8 cellular contexts compared by ENCODE assay signal in genomic region chr12:108570743-108571603, GRCh38. TPM values are rescaled to one million over a fixed set of nuclear protein-coding genes. Genes with fewer than 3 reads are reported as not detected.
A peak's percentile ranks its signal among the peaks of the same experiment; 100 is the strongest.
DNase-seq lines count a peak whose midpoint lies in the region; ATAC-seq, FAIRE-seq and TF ChIP-seq lines count a peak whose summit lies in the region.

No MANE protein-coding gene starts in this region.

- H3K79me2 ChIP-seq in KMS-11 (ENCODE audit: insufficient read depth, low read depth) = no peaks in the 10 kb centered on the region
- H3K79me2 ChIP-seq in neural cell (replicated peaks; ENCODE audit: insufficient read depth, low read length) = no peaks in the 10 kb centered on the region

- H3K4me2 ChIP-seq in KMS-11 = peak overlapping the region; percentile 99; the same call in 1 of the 2 replicates
- no peak overlapping the region for H3K4me2 ChIP-seq in neural cell (ENCODE audit: low read length)

- H3K4me1 ChIP-seq in KMS-11 (ENCODE audit: low read depth, poor library complexity, severe bottlenecking) (peaks cover 97% of the 10 kb centered on the region), mucosa of descending colon (ENCODE audit: low read depth) (peaks cover 26% of the 10 kb centered on the region)

- H3K9me3 ChIP-seq in neural cell (ENCODE audit: low read length) = no peaks in the 10 kb centered on the region
- no peaks in the 10 kb centered on the region for H3K9me3 ChIP-seq in mucosa of descending colon

- intact Hi-C loops in mucosa of descending colon (cut with DNase I, micrococcal nuclease) = no loop called here

- DNase-seq in DMS53 (lab: John Stamatoyannopoulos, UW) (peak; percentile 67), DMS53 treated with DMSO at 0.1 percent for 48 hours (lab: John Stamatoyannopoulos, UW; ENCODE audit: unreplicated experiment) (no peak), bronchial epithelial cell (ENCODE audit: low read depth) (peak; percentile 26), mucosa of descending colon (no peak)

- TF ChIP-seq EP300 in neural cell (conservative IDR thresholded peaks at IDR 0.05; ENCODE audit: poor library complexity, severe bottlenecking) = no peak

- H3K9ac ChIP-seq in KMS-11 (peak overlapping the region; percentile 15; the same call in 1 of the 2 replicates), neural cell (ENCODE audit: low read length) (no peak overlapping the region)

- H3K27me3 ChIP-seq in KMS-11 (ENCODE audit: insufficient read depth, low read depth) (no peaks in the 10 kb centered on the region), bronchial epithelial cell (ENCODE audit: control insufficient read depth, insufficient read depth, low read length) (no peaks in the 10 kb centered on the region), neural cell (ENCODE audit: insufficient read depth, low read depth, low read length) (no peaks in the 10 kb centered on the region)

- FAIRE-seq in bronchial epithelial cell (lab: Jason Lieb, UNC) = no peak

- no peak for ATAC-seq in mucosa of descending colon
- ATAC-seq in GM21619 (IDR thresholded peaks at IDR 0.05; ENCODE audit: unreplicated experiment) = no peak
- ATAC-seq in HG03025 (IDR thresholded peaks at IDR 0.05; ENCODE audit: low FRiP score, unreplicated experiment) = no peak

- TF ChIP-seq RAD21 in neural cell (conservative IDR thresholded peaks at IDR 0.05) = peak; percentile 35

- no peaks in the 10 kb centered on the region for H3K9me2 ChIP-seq in neural cell (ENCODE audit: insufficient read depth, low read length)

- H2AFZ ChIP-seq in KMS-11 (ENCODE audit: low read depth) (no peak overlapping the region), neural cell (ENCODE audit: low read depth, low read length) (no peak overlapping the region)

- H3K27ac ChIP-seq in KMS-11 (peak overlapping the region; percentile 94), neural cell (ENCODE audit: low read length) (no peak overlapping the region)

- H3K36me3 ChIP-seq in KMS-11 (ENCODE audit: insufficient read depth) (no peaks in the 10 kb centered on the region), bronchial epithelial cell (ENCODE audit: control insufficient read depth, insufficient read depth, low read length) (peaks cover 19% of the 10 kb centered on the region), neural cell (ENCODE audit: insufficient read depth, low read length) (peaks cover 3% of the 10 kb centered on the region), mucosa of descending colon (ENCODE audit: low read depth) (peaks cover 17% of the 10 kb centered on the region)

- H4K20me1 ChIP-seq in KMS-11 (ENCODE audit: insufficient read depth) = no peaks in the 10 kb centered on the region
- H4K20me1 ChIP-seq in neural cell (ENCODE audit: insufficient read depth) = no peaks in the 10 kb centered on the region

- TF ChIP-seq CTCF in KMS-11 (conservative IDR thresholded peaks at IDR 0.05; ENCODE audit: low read depth, low read length) = no peak
- no peak for TF ChIP-seq CTCF in bronchial epithelial cell (IDR thresholded peaks at IDR 0.05; ENCODE audit: insufficient read depth, low read length, severe bottlenecking)
- TF ChIP-seq CTCF in neural cell (IDR thresholded peaks at IDR 0.05; ENCODE audit: poor library complexity, severe bottlenecking) = peak; percentile 32
- TF ChIP-seq CTCF in mucosa of descending colon (IDR thresholded peaks at IDR 0.05) = no peak

- H3K4me3 ChIP-seq in KMS-11 (IDR thresholded peaks at IDR 0.05; ENCODE audit: insufficient read depth, low read depth, low read length) (no peak overlapping the region), bronchial epithelial cell (ENCODE audit: low read depth, low read length) (no peak overlapping the region), neural cell (ENCODE audit: low read length) (no peak overlapping the region), mucosa of descending colon (no peak overlapping the region)

- H3F3A ChIP-seq in neural cell (ENCODE audit: insufficient read depth, low read length, poor library complexity, severe bottlenecking) = no peaks in the 10 kb centered on the region

TF ChIP-seq in neural cell, 6 proteins besides CTCF, POLR2A, EP300 and RAD21:
- TF ChIP-seq MXI1 (conservative IDR thresholded peaks at IDR 0.05; ENCODE audit: poor library complexity, severe bottlenecking) = no peak
- TF ChIP-seq TAF1 (IDR thresholded peaks at IDR 0.05; ENCODE audit: low read depth) = no peak
- no peak for TF ChIP-seq SMC3 (conservative IDR thresholded peaks at IDR 0.05; ENCODE audit: poor library complexity)
- TF ChIP-seq EZH2 (IDR thresholded peaks at IDR 0.05; ENCODE audit: borderline replicate concordance, insufficient read depth, low read length, poor library complexity, severe bottlenecking) = no peak
- TF ChIP-seq POLR2AphosphoS5 (IDR thresholded peaks at IDR 0.05) = no peak
- TF ChIP-seq REST (IDR thresholded peaks at IDR 0.05; ENCODE audit: borderline replicate concordance) = no peak

RNA-seq across cellular contexts. Expression of gene ISCU, which starts 8.6 kb away (rescaled TPM):
- total RNA-seq in bronchial epithelial cell (141 and 155 TPM in 2 replicates), mucosa of descending colon (100 to 1,000 TPM in 2 of 3 donors, 10 to 100 TPM in 1; 94.7 to 155 (median 107) TPM)
- 164 and 170 TPM in 2 replicates for polyA plus RNA-seq in neural cell
- polyA minus RNA-seq in neural cell = 65.5 and 77.8 TPM in 2 replicates

RNA-seq across cellular contexts. Expression of gene SART3, which starts 10.0 kb away (rescaled TPM):
- total RNA-seq in bronchial epithelial cell = 41.6 and 108 TPM in 2 replicates
- 71.0 and 79.3 TPM in 2 replicates for polyA plus RNA-seq in neural cell
- polyA minus RNA-seq in neural cell = 112 and 125 TPM in 2 replicates
- 10 to 100 TPM; 42.0 to 47.7 (median 47.6) TPM for total RNA-seq in mucosa of descending colon

RNA-seq across cellular contexts. Expression of gene TMEM119, which starts 26.9 kb away (rescaled TPM):
- total RNA-seq in bronchial epithelial cell (0.79 TPM in 1 of 2 replicates, not detected in the other), mucosa of descending colon (1 to 10 TPM; 4.1 to 7.0 (median 5.1) TPM)
- polyA plus RNA-seq in neural cell = not detected in 2 replicates
- not detected in 2 replicates for polyA minus RNA-seq in neural cell

RNA-seq across cellular contexts. Expression of gene FICD, which starts 55.9 kb away (rescaled TPM):
- 11.6 and 15.5 TPM in 2 replicates for total RNA-seq in bronchial epithelial cell
- polyA plus RNA-seq in neural cell = 1.5 and 3.0 TPM in 2 replicates
- polyA minus RNA-seq in neural cell = 8.0 and 8.3 TPM in 2 replicates
- total RNA-seq in mucosa of descending colon = 1 to 10 TPM; 3.2 to 6.0 (median 5.1) TPM

Comparison
In these comparisons a context has a peak if more than half of its experiments do, and no peak if none do; other contexts are left out.
1. DNase-seq: peak in DMS53 (single experiment) and bronchial epithelial cell (single experiment); none in DMS53 treated with DMSO at 0.1 percent for 48 hours (single experiment) and mucosa of descending colon (0 of 3).